ENCODE assay signal across 8 cellular contexts in the genomic region with DNA sequence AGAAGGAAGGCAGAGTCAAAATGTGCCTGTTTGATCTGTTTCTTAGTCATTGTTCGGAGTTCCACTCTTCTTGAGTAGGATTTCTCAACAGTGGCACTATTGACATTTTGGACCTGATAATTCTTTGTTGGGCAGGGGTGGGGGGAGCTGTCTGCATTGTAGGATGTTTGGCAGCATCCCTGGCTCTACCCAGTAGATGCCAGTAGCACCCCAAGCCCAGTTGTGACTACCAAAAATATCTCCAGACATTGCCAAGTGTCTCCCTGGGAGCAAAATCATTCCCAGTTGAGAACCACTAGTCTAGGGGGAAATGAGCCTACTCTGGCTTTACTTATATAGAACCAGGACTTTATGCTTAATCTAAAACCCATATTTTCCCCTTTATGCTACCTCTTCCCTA. TPM values are rescaled to one million over a fixed set of nuclear protein-coding genes. Genes with fewer than 3 reads are reported as not detected.
DNase-seq lines count a peak whose midpoint lies in the region; ATAC-seq, FAIRE-seq and TF ChIP-seq lines count a peak whose summit lies in the region.

No MANE protein-coding gene starts in this region.

- H3K4me2 ChIP-seq in keratinocyte (ENCODE audit: control insufficient read depth, extremely low read depth, insufficient read depth, low read depth, low read length), result peak overlapping the region; percentile 92

- H3K9me1 ChIP-seq in keratinocyte (ENCODE audit: control insufficient read depth, extremely low read depth, insufficient read depth, low read length), result no peaks in the 10 kb centered on the region

- H3K9me3 ChIP-seq in keratinocyte (ENCODE audit: control insufficient read depth, low read depth, low read length) (no peaks in the 10 kb centered on the region), subcutaneous abdominal adipose tissue (ENCODE audit: control insufficient read depth in 5 of 5, low read length in 5 of 5) (no peaks in the 10 kb centered on the region)

- H3K9ac ChIP-seq in keratinocyte (ENCODE audit: control insufficient read depth, extremely low read depth, insufficient read depth, low read length) (peak overlapping the region; percentile 84), subcutaneous abdominal adipose tissue (ENCODE audit: low read length in 5 of 5) (peak overlapping the region in 4 of 5 donors; percentile 17 to 92 (median 71))

- no peak for DNase-seq in T-helper 1 cell
- DNase-seq in activated naive CD4-positive, alpha-beta T cell treated with anti-CD3 and anti-CD28 coated beads, Interleukin-2, amount 50 U/mL, for 72 hours (ENCODE audit: low spot score in 2 of 2), result no peak
- DNase-seq in keratinocyte (ENCODE audit: low read depth, low spot score), result no peak
- DNase-seq in NCI-H774 (lab: John Stamatoyannopoulos, UW), result no peak

- peak overlapping the region; percentile 96 for H3K4me3 Mint-ChIP-seq in T-helper 1 cell treated with Interleukin-12 subunit alpha and Interleukin-12 subunit beta and Interleukin-4 antibody, amounts not matched to agents 30 μg/mL and 1 μg/mL, for 36 hours

- dilution Hi-C loops in keratinocyte (cut with MboI; ENCODE audit: extremely low pct_ligation_motif_present, low sequenced_read_pairs), result no loop called here

- H2AFZ ChIP-seq in keratinocyte (ENCODE audit: control insufficient read depth, low read length), result no peak overlapping the region

- peaks cover 4% of the 10 kb centered on the region for H3K36me3 Mint-ChIP-seq in T-helper 1 cell treated with Interleukin-12 subunit alpha and Interleukin-12 subunit beta and Interleukin-4 antibody, amounts not matched to agents 30 μg/mL and 1 μg/mL, for 36 hours (ENCODE audit: low read depth)
- peaks cover 11 to 14% of the 10 kb centered on the region in 2 donors for H3K36me3 Mint-ChIP-seq in activated naive CD4-positive, alpha-beta T cell treated with anti-CD3 and anti-CD28 coated beads, Interleukin-2, amount 50 U/mL, for 72 hours

- peaks cover 37% of the 10 kb centered on the region for H3K79me2 ChIP-seq in keratinocyte (ENCODE audit: control insufficient read depth, insufficient read depth, low read length)

- H3K27ac ChIP-seq in keratinocyte (ENCODE audit: control insufficient read depth, insufficient read depth, low read length) (no peak overlapping the region), subcutaneous abdominal adipose tissue (ENCODE audit: low read depth, low read length) (peak overlapping the region; percentile 96)

- no peaks in the 10 kb centered on the region for H3K27me3 Mint-ChIP-seq in T-helper 1 cell treated with Interleukin-12 subunit alpha and Interleukin-12 subunit beta and Interleukin-4 antibody, amounts not matched to agents 30 μg/mL and 1 μg/mL, for 36 hours (ENCODE audit: low read depth)

- no peak for ATAC-seq in activated naive CD4-positive, alpha-beta T cell treated with anti-CD3 and anti-CD28 coated beads, Interleukin-2, amount 50 U/mL, for 72 hours
- no peak for ATAC-seq in GM18867 (IDR thresholded peaks at IDR 0.05; ENCODE audit: unreplicated experiment)
- no peak for ATAC-seq in GM21528 (IDR thresholded peaks at IDR 0.05; ENCODE audit: low FRiP score, unreplicated experiment)

- H3K36me3 ChIP-seq in keratinocyte (ENCODE audit: control insufficient read depth in 2 of 2, extremely low read depth in 1 of 2, insufficient read depth in 2 of 2, low read length in 2 of 2) (peaks cover 0 to 4% of the 10 kb centered on the region in 2 experiments), subcutaneous abdominal adipose tissue (ENCODE audit: control insufficient read depth in 5 of 5, insufficient read depth in 5 of 5, low read length in 5 of 5) (peaks cover 2 to 21% (median 15%) of the 10 kb centered on the region in 5 donors)

- no peak for FAIRE-seq in keratinocyte (lab: Jason Lieb, UNC)

- H3K4me3 ChIP-seq in keratinocyte (ENCODE audit: control insufficient read depth in 2 of 3, extremely low read depth in 1 of 3, insufficient read depth in 2 of 3, low read depth in 1 of 3, low read length in 3 of 3) (peak overlapping the region in 1 of 3 experiments; percentile 83), subcutaneous abdominal adipose tissue (ENCODE audit: low read depth in 1 of 5, low read length in 5 of 5) (peak overlapping the region in 2 of 5 donors; percentile 85 to 97)

- peak overlapping the region; percentile 94 for H3K27ac Mint-ChIP-seq in T-helper 1 cell treated with Interleukin-12 subunit alpha and Interleukin-12 subunit beta and Interleukin-4 antibody, amounts not matched to agents 30 μg/mL and 1 μg/mL, for 36 hours
- peak overlapping the region; percentile 98 for H3K27ac Mint-ChIP-seq in activated naive CD4-positive, alpha-beta T cell treated with anti-CD3 and anti-CD28 coated beads, Interleukin-2, amount 50 U/mL, for 72 hours

- no peaks in the 10 kb centered on the region for H3K27me3 ChIP-seq in keratinocyte (ENCODE audit: control insufficient read depth, extremely low read depth, insufficient read depth, low read length)
- H3K27me3 ChIP-seq in subcutaneous abdominal adipose tissue (ENCODE audit: control insufficient read depth in 5 of 5, insufficient read depth in 4 of 5, low read length in 5 of 5), result no peaks in the 10 kb centered on the region

- peaks cover 24% of the 10 kb centered on the region for H3K4me1 ChIP-seq in keratinocyte (ENCODE audit: control insufficient read depth, extremely low read depth, insufficient read depth, low read length)
- peaks cover 4 to 27% (median 19%) of the 10 kb centered on the region in 5 donors for H3K4me1 ChIP-seq in subcutaneous abdominal adipose tissue (ENCODE audit: control insufficient read depth in 5 of 5, insufficient read depth in 5 of 5, low read length in 5 of 5)

- no peaks in the 10 kb centered on the region for H3K9me3 Mint-ChIP-seq in T-helper 1 cell treated with Interleukin-12 subunit alpha and Interleukin-12 subunit beta and Interleukin-4 antibody, amounts not matched to agents 30 μg/mL and 1 μg/mL, for 36 hours
- no peaks in the 10 kb centered on the region for H3K9me3 Mint-ChIP-seq in activated naive CD4-positive, alpha-beta T cell treated with anti-CD3 and anti-CD28 coated beads, Interleukin-2, amount 50 U/mL, for 72 hours

- TF ChIP-seq CTCF in keratinocyte (optimal IDR thresholded peaks at IDR 0.05 in 1 of 3, IDR thresholded peaks at IDR 0.05 in 1 of 3, conservative IDR thresholded peaks at IDR 0.05 in 1 of 3; ENCODE audit: extremely low read depth in 1 of 3, insufficient read depth in 2 of 3, low read length in 3 of 3), result no peak

- peaks cover 29% of the 10 kb centered on the region for H3K4me1 Mint-ChIP-seq in T-helper 1 cell treated with Interleukin-12 subunit alpha and Interleukin-12 subunit beta and Interleukin-4 antibody, amounts not matched to agents 30 μg/mL and 1 μg/mL, for 36 hours (ENCODE audit: low read depth)

- no peaks in the 10 kb centered on the region for H4K20me1 ChIP-seq in keratinocyte (ENCODE audit: control insufficient read depth, extremely low read depth, insufficient read depth, low read length)

RNA-seq across cellular contexts. Expression of a gene that starts 1.1 kb away (rescaled TPM):
- total RNA-seq in activated naive CD4-positive, alpha-beta T cell treated with anti-CD3 and anti-CD28 coated beads, Interleukin-2, amount 50 U/mL, for 72 hours, result 10 to 100 TPM; 10.9 to 12.9 TPM
- polyA plus RNA-seq in keratinocyte, result 13.2 to 19.3 TPM (median 13.8 TPM) in 3 replicates
- polyA plus RNA-seq in keratinocyte (2011; ENCODE audit: low read depth), result 7.5 TPM
- polyA plus RNA-seq in keratinocyte (2011; cell fraction: cytosol; rRNA removed), result 10.0 and 14.9 TPM in 2 replicates
- polyA plus RNA-seq in keratinocyte (2011; cell fraction: nucleus; rRNA removed), result 21.2 and 23.8 TPM in 2 replicates
- polyA plus RNA-seq in keratinocyte (2012; ENCODE audit: low replicate concordance), result 16.6 and 21.6 TPM in 2 replicates
- polyA minus RNA-seq in keratinocyte, result 17.2 to 26.5 TPM (median 22.2 TPM) in 3 replicates
- 16.5 TPM for polyA minus RNA-seq in keratinocyte (2011; cell fraction: cytosol; rRNA and poly(A)+ RNA removed)
- polyA minus RNA-seq in keratinocyte (2011; cell fraction: nucleus; rRNA and poly(A)+ RNA removed), result 10.6 and 16.1 TPM in 2 replicates

RNA-seq across cellular contexts. Expression of a gene that starts 53.6 kb away (rescaled TPM):
- 1 to 10 TPM; 2.0 to 2.1 TPM for total RNA-seq in activated naive CD4-positive, alpha-beta T cell treated with anti-CD3 and anti-CD28 coated beads, Interleukin-2, amount 50 U/mL, for 72 hours
- polyA plus RNA-seq in keratinocyte, result 0.10 to 0.24 TPM (median 0.17 TPM) in 3 replicates
- polyA plus RNA-seq in keratinocyte (2011; ENCODE audit: low read depth), result not detected
- polyA plus RNA-seq in keratinocyte (2011; cell fraction: cytosol; rRNA removed), result 0.31 TPM in 1 of 2 replicates, not detected in the other
- polyA plus RNA-seq in keratinocyte (2011; cell fraction: nucleus; rRNA removed), result 0.29 and 0.41 TPM in 2 replicates
- polyA plus RNA-seq in keratinocyte (2012; ENCODE audit: low replicate concordance), result 0.34 TPM in 1 of 2 replicates, not detected in the other
- polyA minus RNA-seq in keratinocyte, result not detected in 3 replicates
- polyA minus RNA-seq in keratinocyte (2011; cell fraction: cytosol; rRNA and poly(A)+ RNA removed), result not detected
- not detected in 2 replicates for polyA minus RNA-seq in keratinocyte (2011; cell fraction: nucleus; rRNA and poly(A)+ RNA removed)

RNA-seq across cellular contexts. Expression of a gene that starts 53.7 kb away (rescaled TPM):
- total RNA-seq in activated naive CD4-positive, alpha-beta T cell treated with anti-CD3 and anti-CD28 coated beads, Interleukin-2, amount 50 U/mL, for 72 hours, result 10 to 100 TPM in 1 of 2 donors, 1 to 10 TPM in 1; 2.4 to 11.0 TPM
- polyA plus RNA-seq in keratinocyte, result 4.3 to 4.6 TPM (median 4.4 TPM) in 3 replicates
- 10.4 TPM for polyA plus RNA-seq in keratinocyte (2011; ENCODE audit: low read depth)
- 1.1 and 3.1 TPM in 2 replicates for polyA plus RNA-seq in keratinocyte (2011; cell fraction: cytosol; rRNA removed)
- polyA plus RNA-seq in keratinocyte (2011; cell fraction: nucleus; rRNA removed), result 5.6 and 8.4 TPM in 2 replicates
- polyA plus RNA-seq in keratinocyte (2012; ENCODE audit: low replicate concordance), result 5.0 and 7.6 TPM in 2 replicates
- 2.3 to 7.6 TPM (median 3.8 TPM) in 3 replicates for polyA minus RNA-seq in keratinocyte
- polyA minus RNA-seq in keratinocyte (2011; cell fraction: cytosol; rRNA and poly(A)+ RNA removed), result 10.0 TPM
- 3.0 and 3.3 TPM in 2 replicates for polyA minus RNA-seq in keratinocyte (2011; cell fraction: nucleus; rRNA and poly(A)+ RNA removed)

RNA-seq across cellular contexts. Expression of a gene that starts 59.5 kb away (rescaled TPM):
- 10 to 100 TPM; 10.8 to 17.6 TPM for total RNA-seq in activated naive CD4-positive, alpha-beta T cell treated with anti-CD3 and anti-CD28 coated beads, Interleukin-2, amount 50 U/mL, for 72 hours
- 0.05 to 0.23 TPM (median 0.20 TPM) in 3 replicates for polyA plus RNA-seq in keratinocyte
- polyA plus RNA-seq in keratinocyte (2011; ENCODE audit: low read depth), result not detected
- polyA plus RNA-seq in keratinocyte (2011; cell fraction: cytosol; rRNA removed), result 0.14 TPM in 1 of 2 replicates, not detected in the other
- not detected in 2 replicates for polyA plus RNA-seq in keratinocyte (2011; cell fraction: nucleus; rRNA removed)
- 0.21 and 0.23 TPM in 2 replicates for polyA plus RNA-seq in keratinocyte (2012; ENCODE audit: low replicate concordance)
- polyA minus RNA-seq in keratinocyte, result 0.92 TPM in 1 of 3 replicates, not detected in the others
- polyA minus RNA-seq in keratinocyte (2011; cell fraction: cytosol; rRNA and poly(A)+ RNA removed), result not detected
- not detected in 2 replicates for polyA minus RNA-seq in keratinocyte (2011; cell fraction: nucleus; rRNA and poly(A)+ RNA removed)
